8 cellular contexts compared by ENCODE assay signal in genomic region chr12:57213068-57213715, GRCh38. TPM values are rescaled to one million over a fixed set of nuclear protein-coding genes. Genes with fewer than 3 reads are reported as not detected.
A peak's percentile ranks its signal among the peaks of the same experiment; 100 is the strongest.
DNase-seq lines count a peak whose midpoint lies in the region; ATAC-seq and TF ChIP-seq lines count a peak whose summit lies in the region.

No MANE protein-coding gene starts in this region.

- POLR2A ChIA-PET in PC-3 (lab: Charles Lee; ENCODE audit: unreplicated experiment), result no interaction called here

- BruUV-seq in PC-3 (replicated peaks; lab: Mats Ljungman, UMichigan), result no TSS peak

- 0 out of 2 replicates have a peak overlapping the region, but pooled peaks have one; percentile 11 for H2AFZ ChIP-seq in PC-3 (ENCODE audit: low read length)

- H3K4me2 ChIP-seq in PC-3 (ENCODE audit: low read length), result 0 out of 2 replicates have a peak overlapping the region, but pooled peaks have one; percentile 6

- H3K9me3 ChIP-seq in PC-3 (ENCODE audit: low read length), result no peaks in the 10 kb centered on the region

- H3K27ac ChIP-seq in PC-3 (ENCODE audit: low read length), result no peak overlapping the region
- no peak overlapping the region for H3K27ac ChIP-seq in epithelial cell of prostate

- H3K27me3 Mint-ChIP-seq in naive B cell, result peaks cover 18 to 41% (median 39%) of the 10 kb centered on the region in 3 donors
- H3K27me3 Mint-ChIP-seq in stimulated activated naive B cell treated with anti-CD40 and anti-IgM and Interleukin-4, amounts not matched to agents 10 μg/mL and 1 μg/mL and 100 μg/mL, for 72 hours, result peaks cover 37 to 43% of the 10 kb centered on the region in 2 donors

- H3K4me3 ChIP-seq in Jurkat, Clone E6-1 (ENCODE audit: low read length), result no peak overlapping the region
- no peak overlapping the region for H3K4me3 ChIP-seq in PC-3 (ENCODE audit: low read length)

- H3K36me3 Mint-ChIP-seq in naive B cell, result no peaks in the 10 kb centered on the region
- H3K36me3 Mint-ChIP-seq in stimulated activated naive B cell treated with anti-CD40 and anti-IgM and Interleukin-4, amounts not matched to agents 10 μg/mL and 1 μg/mL and 100 μg/mL, for 72 hours, result no peaks in the 10 kb centered on the region

- ATAC-seq in PC-3 (peak; percentile 48), naive B cell (ENCODE audit: low read depth in 2 of 2) (peak; percentile 30 to 41), HG02973 (IDR thresholded peaks at IDR 0.05; ENCODE audit: unreplicated experiment) (no peak)
- ATAC-seq in stimulated activated naive B cell treated with anti-CD40 and anti-IgM and Interleukin-4, amounts not matched to agents 10 μg/mL and 1 μg/mL and 100 μg/mL, for 72 hours (replicated peaks), result peak; percentile 55 to 67

- no peaks in the 10 kb centered on the region for H3K9me2 ChIP-seq in PC-3 (replicated peaks; ENCODE audit: low read length)

- peak overlapping the region in 7 of 8 donors; percentile 1 to 80 (median 50) for H3K4me3 Mint-ChIP-seq in naive B cell
- H3K4me3 Mint-ChIP-seq in stimulated activated naive B cell treated with anti-CD40 and anti-IgM and Interleukin-4, amounts not matched to agents 10 μg/mL and 1 μg/mL and 100 μg/mL, for 72 hours, result peak overlapping the region in 1 of 2 donors; percentile 5

- H3K9me3 Mint-ChIP-seq in naive B cell, result no peaks in the 10 kb centered on the region
- H3K9me3 Mint-ChIP-seq in stimulated activated naive B cell treated with anti-CD40 and anti-IgM and Interleukin-4, amounts not matched to agents 10 μg/mL and 1 μg/mL and 100 μg/mL, for 72 hours, result no peaks in the 10 kb centered on the region

- no peaks in the 10 kb centered on the region for H3K36me3 ChIP-seq in PC-3 (ENCODE audit: low read depth, low read length)

- TF ChIP-seq CTCF in GM12873 (IDR thresholded peaks at IDR 0.05; ENCODE audit: insufficient read depth, low read depth, low read length, missing control alignments) (peak; percentile 93), PC-3 (conservative IDR thresholded peaks at IDR 0.05; ENCODE audit: low read depth, low read length) (peak; percentile 81)

- H3K27ac Mint-ChIP-seq in naive B cell, result peak overlapping the region in 4 of 6 donors; percentile 2 to 88 (median 38)
- no peak overlapping the region for H3K27ac Mint-ChIP-seq in stimulated activated naive B cell treated with anti-CD40 and anti-IgM and Interleukin-4, amounts not matched to agents 10 μg/mL and 1 μg/mL and 100 μg/mL, for 72 hours

- peaks cover 30% of the 10 kb centered on the region for H3K4me1 ChIP-seq in PC-3 (ENCODE audit: insufficient read depth, low read length)

- peak; percentile 70 for DNase-seq in Jurkat, Clone E6-1 (ENCODE audit: low read depth, low spot score)
- DNase-seq in PC-3 (peak; percentile 89), activated T-cell treated with anti-CD3 and anti-CD28 coated beads for 48 hours (ENCODE audit: low read depth) (peak; percentile 78), epithelial cell of prostate (ENCODE audit: low read depth, low spot score) (peak; percentile 31), naive B cell (peak; percentile 80)
- peak; percentile 67 for DNase-seq in stimulated activated naive B cell treated with anti-CD40 and anti-IgM and Interleukin-4, amounts not matched to agents 10 μg/mL and 1 μg/mL and 100 μg/mL, for 72 hours

- H3K27me3 ChIP-seq in PC-3 (ENCODE audit: low read length), result peaks cover 19% of the 10 kb centered on the region

- H3F3A ChIP-seq in PC-3 (ENCODE audit: low read length, unreplicated experiment), result no peaks in the 10 kb centered on the region

- no peaks in the 10 kb centered on the region for H3K79me2 ChIP-seq in PC-3 (ENCODE audit: low read length)

- no peaks in the 10 kb centered on the region for H4K20me1 ChIP-seq in PC-3 (ENCODE audit: low read length)

- H3K9ac ChIP-seq in PC-3 (ENCODE audit: low read length), result no peak overlapping the region

- CTCF ChIA-PET in PC-3 (lab: Charles Lee), result interaction anchor here (0.6 to 2.5 kb wide), 8 partner anchors 17 to 240 kb away, joined by 3 to 24 read pairs (median 6); a partner anchor contains a TSS

- H3K4me1 Mint-ChIP-seq in naive B cell, result peaks cover 42 to 47% (median 42%) of the 10 kb centered on the region in 3 donors
- peaks cover 43 to 45% of the 10 kb centered on the region in 2 donors for H3K4me1 Mint-ChIP-seq in stimulated activated naive B cell treated with anti-CD40 and anti-IgM and Interleukin-4, amounts not matched to agents 10 μg/mL and 1 μg/mL and 100 μg/mL, for 72 hours

- intact Hi-C loops in PC-3 (cut with micrococcal nuclease), result loop anchor here (1.0 kb wide), 2 partner anchors 16 to 26 kb away; partner anchors contain the start of gene SHMT2

RNA-seq across cellular contexts. Expression of gene NXPH4, which starts 3.4 kb away (rescaled TPM):
- polyA plus RNA-seq in Jurkat, Clone E6-1 (2012; ENCODE audit: insufficient read depth, insufficient read length), result 6.3 TPM
- 10.7 and 15.1 TPM in 2 replicates for total RNA-seq in PC-3 (2014; rRNA removed)
- 1 to 10 TPM; 1.2 to 4.9 (median 2.8) TPM for polyA plus RNA-seq in naive B cell (ENCODE audit: low read depth in 6 of 6)

RNA-seq across cellular contexts. Expression of gene SHMT2, which starts 16.3 kb away (rescaled TPM):
- polyA plus RNA-seq in Jurkat, Clone E6-1 (2012; ENCODE audit: insufficient read depth, insufficient read length), result 205 TPM
- 210 and 263 TPM in 2 replicates for total RNA-seq in PC-3 (2014; rRNA removed)
- polyA plus RNA-seq in naive B cell (ENCODE audit: low read depth in 6 of 6), result 100 to 1,000 TPM; 160 to 183 (median 173) TPM

RNA-seq across cellular contexts. Expression of gene STAC3, which starts 37.8 kb away (rescaled TPM):
- polyA plus RNA-seq in Jurkat, Clone E6-1 (2012; ENCODE audit: insufficient read depth, insufficient read length), result 9.1 TPM
- total RNA-seq in PC-3 (2014; rRNA removed), result 1.4 and 1.8 TPM in 2 replicates
- under 1 TPM in 4 of 6 donors, not detected in 2; 0.32 to 0.43 (median 0.38) TPM for polyA plus RNA-seq in naive B cell (ENCODE audit: low read depth in 6 of 6)

Comparison
In these comparisons a context has a peak if more than half of its experiments do, and no peak if none do; other contexts are left out.
1. DNase-seq: peak in every context shown above with its lines; median percentile 89 in PC-3; 80 in naive B cell; 78 in activated T-cell treated with anti-CD3 and anti-CD28 coated beads for 48 hours; 70 in Jurkat, Clone E6-1; 67 in stimulated activated naive B cell treated with anti-CD40 and anti-IgM and Interleukin-4, amounts not matched to agents 10 μg/mL and 1 μg/mL and 100 μg/mL, for 72 hours; 31 in epithelial cell of prostate.